ENCODE assay signal across 16 cellular contexts in the genomic region with DNA sequence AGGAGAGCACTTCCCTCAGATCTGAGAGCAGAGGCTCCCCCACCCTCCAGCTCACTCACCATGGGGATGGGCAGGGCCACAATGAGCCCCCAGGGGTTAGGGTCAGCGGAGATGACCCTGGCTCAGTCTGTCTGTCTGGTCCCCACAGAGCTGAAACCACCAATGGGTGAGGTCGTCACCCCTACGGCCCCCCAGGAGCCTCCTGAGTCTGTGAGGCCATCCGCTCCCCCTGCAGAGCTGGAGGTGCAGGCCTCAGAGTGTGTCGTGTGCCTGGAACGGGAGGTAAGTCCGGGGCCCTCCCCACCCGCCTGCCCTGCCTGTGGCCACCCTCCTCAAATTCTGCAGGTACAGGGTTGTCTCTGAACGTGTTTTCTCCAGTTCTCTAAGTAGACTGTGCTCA.
"Had no signal": no experiment of that assay in that cellular context is flagged by ENCODE, and none has a peak within 500 bp of the region (broad histone marks: within the 10 kb centered on the region; RNA-seq: fewer than 3 reads in every experiment).

No MANE protein-coding gene starts in this region.

- H3K27ac Mint-ChIP-seq: stimulated activated naive CD8-positive, alpha-beta T cell treated with anti-CD3 and anti-CD28 coated beads, Interleukin-15, Interleukin-2, amounts not matched to agents 100 ng/mL and 50 ng/mL, for 24 hours had no signal

- H3K4me1 Mint-ChIP-seq: naive B cell had no signal

- H3K9me3 ChIP-seq: heart left ventricle, sigmoid colon, tibial artery had no signal

- H3K4me1 ChIP-seq: parathyroid adenoma had no signal

- H3K9me3 Mint-ChIP-seq: naive B cell; stimulated activated naive CD8-positive, alpha-beta T cell treated with anti-CD3 and anti-CD28 coated beads, Interleukin-15, Interleukin-2, amounts not matched to agents 100 ng/mL and 50 ng/mL, for 24 hours had no signal

- H3K27me3 ChIP-seq: heart left ventricle, sigmoid colon, tibial artery had no signal

- H3K9ac ChIP-seq: parathyroid adenoma had no signal

- H3K4me3 ChIP-seq: coronary artery, heart left ventricle, lung, sigmoid colon, skin epidermis, tibial artery had no signal

- H3K27me3 Mint-ChIP-seq: naive B cell; stimulated activated naive CD8-positive, alpha-beta T cell treated with anti-CD3 and anti-CD28 coated beads, Interleukin-15, Interleukin-2, amounts not matched to agents 100 ng/mL and 50 ng/mL, for 24 hours had no signal

- ATAC-seq: heart left ventricle, left colon, left ventricle myocardium superior had no signal

- DNase-seq: central memory CD4-positive, alpha-beta T cell; effector CD4-positive, alpha-beta T cell; foreskin melanocyte; hippocampal formation; left colon; left ventricle myocardium superior; mesendoderm; naive B cell; sigmoid colon; tibial artery had no signal

- H3K4me3 Mint-ChIP-seq: stimulated activated naive CD8-positive, alpha-beta T cell treated with anti-CD3 and anti-CD28 coated beads, Interleukin-15, Interleukin-2, amounts not matched to agents 100 ng/mL and 50 ng/mL, for 24 hours had no signal

- H2AFZ ChIP-seq: parathyroid adenoma had no signal

- H3K27ac ChIP-seq: coronary artery, heart left ventricle, parathyroid adenoma, sigmoid colon, skin epidermis, tibial artery had no signal

- H3K79me2 ChIP-seq: parathyroid adenoma had no signal
